In the genomic region with DNA sequence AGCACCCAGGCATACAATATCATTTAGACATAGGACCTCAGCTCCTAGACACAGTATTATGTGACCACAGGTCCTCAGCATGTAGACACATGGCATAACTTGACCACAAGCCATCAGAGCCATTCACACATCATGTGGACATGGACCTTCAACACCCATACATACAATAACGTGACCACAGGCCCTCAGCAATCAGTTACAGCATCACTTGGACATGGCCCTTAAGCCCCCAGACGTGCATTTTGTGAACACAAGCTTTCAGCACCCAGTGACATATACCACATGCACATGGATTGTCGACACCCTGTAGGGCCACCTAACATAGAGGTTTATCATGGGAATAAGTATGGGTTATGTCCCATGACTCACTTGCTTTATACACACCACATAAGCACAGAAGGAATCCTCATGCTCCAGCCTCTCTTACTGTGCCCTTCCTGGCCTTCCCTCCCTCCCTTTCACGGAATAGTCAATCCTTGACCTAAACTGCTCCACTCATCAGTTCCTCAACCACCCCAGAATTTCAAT, we compare ENCODE assay signal across 12 cellular contexts. TPM values are rescaled to one million over a fixed set of nuclear protein-coding genes. Genes with fewer than 3 reads are reported as not detected.
DNase-seq lines count a peak whose midpoint lies in the region; ATAC-seq and TF ChIP-seq lines count a peak whose summit lies in the region.
"Had no signal": no experiment of that assay in that cellular context is flagged by ENCODE, and none has a peak within 500 bp of the region (broad histone marks: within the 10 kb centered on the region; RNA-seq: fewer than 3 reads in every experiment).

No MANE protein-coding gene starts in this region.

- H3K27me3 ChIP-seq in lower lobe of right lung (ENCODE audit: low read depth) (no peaks in the 10 kb centered on the region), tibial artery (no peaks in the 10 kb centered on the region)

- H3K9me3 ChIP-seq in lower lobe of right lung (no peaks in the 10 kb centered on the region), tibial artery (no peaks in the 10 kb centered on the region)

- no peak for DNase-seq in activated naive CD4-positive, alpha-beta T cell treated with anti-CD3 and anti-CD28 coated beads, Interleukin-2, amount 10 ng/mL, durations not matched to agents 7 days and 5 days
- DNase-seq in activated naive CD4-positive, alpha-beta T cell (lab: John Stamatoyannopoulos, UW), result no peak
- no peak for DNase-seq in lower lobe of right lung
- no peak for DNase-seq in tibial artery
- no peak for DNase-seq in NCI-H69 (lab: John Stamatoyannopoulos, UW)
- DNase-seq: NCI-H1694 treated with DMSO at 0.1 percent for 48 hours; retina; RPMI8226; stimulated activated CD8-positive, alpha-beta memory T cell treated with anti-CD3 and anti-CD28 coated beads, Interleukin-4, amount 100 ng/mL, for 48 hours had no signal

- H3K4me3 ChIP-seq in lower lobe of right lung, result peak overlapping the region; percentile 65
- peak overlapping the region; percentile 88 to 92 for H3K4me3 ChIP-seq in tibial artery

- no peak overlapping the region for H3K4me3 Mint-ChIP-seq in activated naive CD4-positive, alpha-beta T cell treated with anti-CD3 and anti-CD28 coated beads, Interleukin-2, amount 10 ng/mL, durations not matched to agents 7 days and 5 days

- CTCF ChIA-PET in activated naive CD4-positive, alpha-beta T cell treated with anti-CD3 and anti-CD28 coated beads, Interleukin-2, amount 10 ng/mL, durations not matched to agents 7 days and 5 days (lab: Charles Lee), result no interaction called here

- peaks cover 19% of the 10 kb centered on the region for H3K36me3 Mint-ChIP-seq in activated naive CD4-positive, alpha-beta T cell treated with anti-CD3 and anti-CD28 coated beads, Interleukin-2, amount 10 ng/mL, durations not matched to agents 7 days and 5 days

- no peak for ATAC-seq in lower lobe of right lung
- ATAC-seq in HG02571 (IDR thresholded peaks at IDR 0.05; ENCODE audit: unreplicated experiment), result no peak
- no peak for ATAC-seq in GM19455 (IDR thresholded peaks at IDR 0.05; ENCODE audit: unreplicated experiment)

- TF ChIP-seq CTCF in lower lobe of right lung (IDR thresholded peaks at IDR 0.05) (no peak), tibial artery (IDR thresholded peaks at IDR 0.05) (no peak)

- H3K27ac ChIP-seq in angular gyrus (ENCODE audit: low read depth, low read length) (peak overlapping the region; percentile 10), lower lobe of right lung (no peak overlapping the region), tibial artery (peak overlapping the region; percentile 97)

- peaks cover 17% of the 10 kb centered on the region for H3K4me1 ChIP-seq in lower lobe of right lung
- peaks cover 0 to 50% (median 12%) of the 10 kb centered on the region in 4 donors for H3K4me1 ChIP-seq in tibial artery

- H3K9me3 Mint-ChIP-seq in activated naive CD4-positive, alpha-beta T cell treated with anti-CD3 and anti-CD28 coated beads, Interleukin-2, amount 10 ng/mL, durations not matched to agents 7 days and 5 days, result no peaks in the 10 kb centered on the region

- H3K36me3 ChIP-seq in lower lobe of right lung (peaks cover 18% of the 10 kb centered on the region), tibial artery (peaks cover 8 to 21% (median 9%) of the 10 kb centered on the region in 3 donors)

- H3K4me1 Mint-ChIP-seq in activated naive CD4-positive, alpha-beta T cell treated with anti-CD3 and anti-CD28 coated beads, Interleukin-2, amount 10 ng/mL, durations not matched to agents 7 days and 5 days, result peaks cover 47% of the 10 kb centered on the region

- peak overlapping the region; percentile 70 for H3K27ac Mint-ChIP-seq in activated naive CD4-positive, alpha-beta T cell treated with anti-CD3 and anti-CD28 coated beads, Interleukin-2, amount 10 ng/mL, durations not matched to agents 7 days and 5 days

- peaks cover 4% of the 10 kb centered on the region for H3K27me3 Mint-ChIP-seq in activated naive CD4-positive, alpha-beta T cell treated with anti-CD3 and anti-CD28 coated beads, Interleukin-2, amount 10 ng/mL, durations not matched to agents 7 days and 5 days

- intact Hi-C loops in lower lobe of right lung (cut with DNase I) (no loop called here), tibial artery (cut with DNase I; ENCODE audit: low total_unique reads) (no loop called here)

RNA-seq across cellular contexts. Expression of a gene that starts 1.9 kb away (rescaled TPM):
- 27.9 TPM for total RNA-seq in lower lobe of right lung

RNA-seq across cellular contexts. Expression of a gene that starts 9.8 kb away (rescaled TPM):
- total RNA-seq in lower lobe of right lung, result 14.8 TPM

RNA-seq across cellular contexts. Expression of a gene that starts 35.5 kb away (rescaled TPM):
- 0.56 TPM for total RNA-seq in lower lobe of right lung
